In the genomic region with DNA sequence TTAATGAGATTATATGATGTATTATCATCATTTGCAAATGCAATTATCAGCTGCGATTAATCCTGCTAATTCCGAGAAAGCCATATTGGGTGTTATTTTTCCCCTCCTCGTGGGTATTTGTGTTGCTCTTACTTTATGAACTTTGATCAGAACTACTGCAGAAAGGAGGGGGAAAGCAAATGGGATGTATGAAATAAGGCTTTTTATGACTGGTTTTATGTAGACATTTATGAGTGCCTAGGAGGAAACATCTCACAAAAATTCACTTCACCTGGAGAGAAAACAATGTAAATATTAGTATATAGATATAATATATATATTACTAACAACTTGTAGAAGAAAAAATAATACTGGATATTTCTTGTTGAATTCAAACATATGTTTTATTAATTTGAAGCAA, we compare ENCODE assay signal across 26 cellular contexts.
"Had no signal": no experiment of that assay in that cellular context is flagged by ENCODE, and none has a peak within 500 bp of the region (broad histone marks: within the 10 kb centered on the region; RNA-seq: fewer than 3 reads in every experiment).

No MANE protein-coding gene starts in this region.

- H3K79me2 ChIP-seq: parathyroid adenoma had no signal

- H3K27me3 ChIP-seq: neutrophil, right lobe of liver, sigmoid colon, stomach, thyroid gland, upper lobe of left lung, vagina had no signal

- H3K4me1 ChIP-seq: parathyroid adenoma, psoas muscle, right lobe of liver, sigmoid colon, stomach, thyroid gland, tibial nerve, upper lobe of left lung, vagina had no signal

- ATAC-seq: natural killer cell treated with Interleukin-12 subunit alpha and Interleukin-12 subunit beta and Interleukin-15 and Interleukin-18, amount 100 ng/mL, for 72 hours; psoas muscle; right cardiac atrium; right lobe of liver; stimulated activated effector memory CD8-positive, alpha-beta T cell treated with anti-CD3 and anti-CD28 coated beads, Interleukin-12 subunit alpha, Interleukin-12 subunit beta, amount 100 ng/mL, for 72 hours; stimulated activated naive B cell treated with anti-CD40 and anti-IgM and Interleukin-4, amounts not matched to agents 10 μg/mL and 1 μg/mL and 100 μg/mL, for 72 hours had no signal

- H3K27ac ChIP-seq: neutrophil, parathyroid adenoma, psoas muscle, right lobe of liver, sigmoid colon, stomach, thoracic aorta, thyroid gland, tibial nerve, upper lobe of left lung, vagina had no signal

- DNase-seq: nephron progenitor cell; nucleus accumbens; posterior cingulate gyrus; psoas muscle; right cardiac atrium; right lobe of liver; sigmoid colon; small intestine; stimulated activated CD4-positive, alpha-beta T cell treated with anti-CD3 and anti-CD28 coated beads, Interleukin-15, amount 100 ng/mL, for 24 hours; stimulated activated CD4-positive, alpha-beta T cell treated with anti-CD3 and anti-CD28 coated beads, Interleukin-2, amount 100 ng/mL, for 24 hours; stimulated activated CD4-positive, alpha-beta T cell treated with anti-CD3 and anti-CD28 coated beads, Interleukin-2, amount 100 ng/mL, for 48 hours; stimulated activated CD4-positive, alpha-beta T cell treated with anti-CD3 and anti-CD28 coated beads, Interleukin-4, amount 100 ng/mL, for 24 hours; stimulated activated naive B cell treated with anti-CD40 and anti-IgM and Interleukin-4, amounts not matched to agents 10 μg/mL and 1 μg/mL and 100 μg/mL, for 72 hours; stimulated activated naive CD4-positive, alpha-beta T cell treated with Interleukin-2 at 50 U/mL for 16 hours; stomach; thyroid gland; trophoblast cell; upper lobe of left lung had no signal

- H3K9me3 ChIP-seq: neutrophil, psoas muscle, right lobe of liver, sigmoid colon, stomach, thoracic aorta, thyroid gland, tibial nerve, upper lobe of left lung, vagina had no signal

- H3K36me3 ChIP-seq: neutrophil, right lobe of liver, sigmoid colon, stomach, thoracic aorta, thyroid gland, tibial nerve, upper lobe of left lung, vagina had no signal

- H3K4me3 ChIP-seq: psoas muscle, right lobe of liver, sigmoid colon, stomach, thoracic aorta, thyroid gland, tibial nerve, upper lobe of left lung, vagina had no signal

- H2AFZ ChIP-seq: parathyroid adenoma had no signal

- FAIRE-seq: small intestine, urothelium cell line had no signal

- H3K9ac ChIP-seq: parathyroid adenoma had no signal
